15 cellular contexts compared by ENCODE assay signal in genomic region chrX:132594129-132594528, GRCh38.
"Had no signal": no experiment of that assay in that cellular context is flagged by ENCODE, and none has a peak within 500 bp of the region (broad histone marks: within the 10 kb centered on the region; RNA-seq: fewer than 3 reads in every experiment).

No MANE protein-coding gene starts in this region.

- ATAC-seq: gastrocnemius medialis; heart right ventricle; stimulated activated effector memory CD8-positive, alpha-beta T cell treated with anti-CD3 and anti-CD28 coated beads, Interleukin-12 subunit alpha, Interleukin-12 subunit beta, amount 100 ng/mL, for 72 hours; T-helper 17 cell had no signal

- H3K27me3 ChIP-seq: gastrocnemius medialis, tibial artery, vagina had no signal

- H3K27me3 Mint-ChIP-seq: activated naive CD8-positive, alpha-beta T cell; T-helper 17 cell had no signal

- H3K4me3 Mint-ChIP-seq: activated naive CD8-positive, alpha-beta T cell; activated T-cell treated with anti-CD3 and anti-CD28 coated beads, Interleukin-2, amount 50 U/mL, for 24 hours; naive B cell; stimulated activated effector memory CD8-positive, alpha-beta T cell treated with anti-CD3 and anti-CD28 coated beads, Interleukin-12 subunit alpha, Interleukin-12 subunit beta, amount 100 ng/mL, for 72 hours; T-helper 17 cell had no signal

- DNase-seq: activated gamma-delta T cell; activated T-cell treated with anti-CD3 and anti-CD28 coated beads, Interleukin-2, amount 50 U/mL, for 24 hours; amygdala; dorsolateral prefrontal cortex; gastrocnemius medialis; heart right ventricle; naive B cell; pancreas; T-helper 17 cell; tibial artery had no signal

- H3K4me3 ChIP-seq: dorsolateral prefrontal cortex, gastrocnemius medialis, heart right ventricle, lung, pancreas, skin epidermis, tibial artery, vagina had no signal

- H3K36me3 Mint-ChIP-seq: activated naive CD8-positive, alpha-beta T cell; naive B cell; stimulated activated effector memory CD8-positive, alpha-beta T cell treated with anti-CD3 and anti-CD28 coated beads, Interleukin-12 subunit alpha, Interleukin-12 subunit beta, amount 100 ng/mL, for 72 hours had no signal

- H3K4me1 Mint-ChIP-seq: stimulated activated effector memory CD8-positive, alpha-beta T cell treated with anti-CD3 and anti-CD28 coated beads, Interleukin-12 subunit alpha, Interleukin-12 subunit beta, amount 100 ng/mL, for 72 hours; T-helper 17 cell had no signal

- H3K36me3 ChIP-seq: gastrocnemius medialis, heart right ventricle, pancreas, tibial artery, vagina had no signal

- H3K27ac ChIP-seq: dorsolateral prefrontal cortex, gastrocnemius medialis, heart right ventricle, pancreas, skin epidermis, tibial artery, vagina had no signal

- H3K4me1 ChIP-seq: gastrocnemius medialis, heart right ventricle, pancreas, tibial artery, vagina had no signal

- H3K9me3 ChIP-seq: gastrocnemius medialis, heart right ventricle, pancreas, tibial artery, vagina had no signal

- H3K27ac Mint-ChIP-seq: activated naive CD8-positive, alpha-beta T cell; activated T-cell treated with anti-CD3 and anti-CD28 coated beads, Interleukin-2, amount 50 U/mL, for 24 hours; stimulated activated effector memory CD8-positive, alpha-beta T cell treated with anti-CD3 and anti-CD28 coated beads, Interleukin-12 subunit alpha, Interleukin-12 subunit beta, amount 100 ng/mL, for 72 hours; T-helper 17 cell had no signal

- H3K9me3 Mint-ChIP-seq: activated T-cell treated with anti-CD3 and anti-CD28 coated beads, Interleukin-2, amount 50 U/mL, for 24 hours; stimulated activated effector memory CD8-positive, alpha-beta T cell treated with anti-CD3 and anti-CD28 coated beads, Interleukin-12 subunit alpha, Interleukin-12 subunit beta, amount 100 ng/mL, for 72 hours had no signal
